In the genomic region with DNA sequence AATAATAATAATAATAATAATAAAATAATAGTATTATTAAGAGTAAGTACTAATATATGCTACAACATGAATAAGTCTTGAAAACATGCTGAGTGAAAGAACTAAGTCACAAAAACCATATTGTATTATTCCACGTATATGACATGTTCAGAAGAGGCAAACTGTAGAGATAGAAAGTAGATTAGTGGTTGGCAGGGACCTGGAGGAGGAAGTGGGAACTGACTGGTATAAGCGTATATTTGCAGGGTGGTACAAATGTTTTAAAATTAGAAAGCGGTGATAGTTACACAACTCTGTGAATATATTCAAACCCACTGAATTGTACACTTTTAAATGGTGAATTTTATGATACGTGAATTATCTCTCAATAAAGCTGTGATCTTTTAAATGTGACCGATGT, we compare ENCODE assay signal across 21 cellular contexts. TPM values are rescaled to one million over a fixed set of nuclear protein-coding genes. Genes with fewer than 3 reads are reported as not detected.
DNase-seq lines count a peak whose midpoint lies in the region; ATAC-seq, FAIRE-seq and TF ChIP-seq lines count a peak whose summit lies in the region.
"Had no signal": no experiment of that assay in that cellular context is flagged by ENCODE, and none has a peak within 500 bp of the region (broad histone marks: within the 10 kb centered on the region; RNA-seq: fewer than 3 reads in every experiment).

No MANE protein-coding gene starts in this region.

- DNase-seq in GM12891 (ENCODE audit: insufficient read length, low spot score) (no peak), NB4 (ENCODE audit: low read depth) (peak; percentile 27), SIG-M5 treated with dmso at 0.1 percent for 504 hours (lab: John Stamatoyannopoulos, UW; ENCODE audit: unreplicated experiment) (peak; percentile 88), left colon (no peak), H4 (ENCODE audit: low spot score) (no peak), NCI-H1105 (lab: John Stamatoyannopoulos, UW) (no peak)
- no peak for DNase-seq in activated CD4-positive, alpha-beta T cell treated with anti-CD3 and anti-CD28 coated beads, Interleukin-2, amount 50 U/mL, for 1 hour
- DNase-seq: CD4-positive, alpha-beta memory T cell; GM23248; HCEC 1CT; IMR-90; MG63; NCI-H1417; NCI-H187 treated with DMSO at 0.1 percent for 48 hours; NCI-H345; RPMI8226; SHP77 treated with DMSO at 0.1 percent for 48 hours; SW 1271; T-helper 2 cell had no signal

- no peak for TF ChIP-seq POLR2A in GM12891 (IDR thresholded peaks at IDR 0.05; ENCODE audit: low read depth, low read length)
- TF ChIP-seq POLR2A in NB4 (IDR thresholded peaks at IDR 0.05; ENCODE audit: extremely low read depth, insufficient read length) = no peak

- TF ChIP-seq CTCF in NB4 (IDR thresholded peaks at IDR 0.05; ENCODE audit: low read depth, low read length) = no peak

- FAIRE-seq in GM12891 (lab: Jason Lieb, UNC) = peak; percentile 51
- FAIRE-seq: A204.1 had no signal

- intact Hi-C loops in left colon (cut with DNase I, micrococcal nuclease) = no loop called here

- ATAC-seq in left colon (peak; percentile 77), HG02852 (IDR thresholded peaks at IDR 0.05; ENCODE audit: unreplicated experiment) (no peak)

- no peak overlapping the region for H3K4me3 ChIP-seq in NB4 (ENCODE audit: low read depth, low read length)
- H3K4me3 ChIP-seq: GM23248, MG63 had no signal

TF ChIP-seq in GM12891, 5 proteins besides CTCF, POLR2A, EP300 and RAD21:
- TF ChIP-seq POU2F2 (IDR thresholded peaks at IDR 0.05; ENCODE audit: low read depth, low read length) = no peak
- TF ChIP-seq SPI1 (IDR thresholded peaks at IDR 0.05; ENCODE audit: low read depth, low read length) = peak; percentile 69
- no peak for TF ChIP-seq TAF1 (IDR thresholded peaks at IDR 0.05; ENCODE audit: low read depth, low read length)
- no peak for TF ChIP-seq POLR2AphosphoS5 (IDR thresholded peaks at IDR 0.05; ENCODE audit: low read depth, low read length)
- TF ChIP-seq PAX5 (IDR thresholded peaks at IDR 0.05; ENCODE audit: insufficient read depth, low read length, severe bottlenecking) = no peak

RNA-seq across cellular contexts. Expression of gene LRRK1, which starts 32.8 kb away (rescaled TPM):
- polyA plus RNA-seq in GM12891 (2012; ENCODE audit: low read depth, missing spikeins) = 16.3 TPM
- total RNA-seq in left colon = 10 to 100 TPM; 46.6 to 52.7 TPM
- 1.4 and 2.9 TPM in 2 replicates for total RNA-seq in H4 (2014; rRNA removed; shearing (Covaris generic))

Comparison
In these comparisons a context has a peak if more than half of its experiments do, and no peak if none do; other contexts are left out.
1. DNase-seq: peak in NB4 (single experiment) and SIG-M5 treated with dmso at 0.1 percent for 504 hours (single experiment); none in GM12891 (single experiment), left colon (0 of 2), H4 (single experiment), activated CD4-positive, alpha-beta T cell treated with anti-CD3 and anti-CD28 coated beads, Interleukin-2, amount 50 U/mL, for 1 hour (single experiment) and NCI-H1105 (single experiment).
2. RNA of gene LRRK1, which starts 32.8 kb away (total RNA-seq): 46.6 to 52.7 TPM in left colon; 1.4 to 2.9 TPM in H4; every median in the first group is over 10 times any median in the second.